In genomic region chr17:43778337-43779144, GRCh38 we compare ENCODE assay signal across 8 cellular contexts. TPM values are rescaled to one million over a fixed set of nuclear protein-coding genes. Genes with fewer than 3 reads are reported as not detected.
DNase-seq lines count a peak whose midpoint lies in the region; ATAC-seq and TF ChIP-seq lines count a peak whose summit lies in the region.

TSS of gene DUSP3 (minus strand) at chr17:43778977. CDS start at chr17:43778924, 53 bp downstream.

- peak within 1 kb of the TSS; percentile 97 for H3K27ac Mint-ChIP-seq in Caco-2 (ENCODE audit: unreplicated experiment)
- peak within 1 kb of the TSS in 1 of 2 donors; percentile 82 for H3K27ac Mint-ChIP-seq in natural killer cell
- H3K27ac Mint-ChIP-seq in stimulated activated naive B cell treated with anti-CD40 and anti-IgM and Interleukin-4, amounts not matched to agents 10 μg/mL and 1 μg/mL and 100 μg/mL, for 72 hours: peak within 1 kb of the TSS; percentile 94

- CTCF ChIA-PET in Caco-2 (lab: Charles Lee): interaction anchor here (0.9 to 1.2 kb wide), 4 partner anchors 12 to 99 kb away, joined by 3 to 15 read pairs (median 4); no protein-coding TSS in a partner anchor
- CTCF ChIA-PET in RWPE1 (lab: Yijun Ruan, JAX): interaction anchor here (0.6 kb wide), 2 partner anchors 152 to 201 kb away, joined by 3 to 5 read pairs; no protein-coding TSS in a partner anchor

- DNase-seq in Caco-2 (peak; percentile 98), RWPE1 (ENCODE audit: low spot score) (peak; percentile 91), activated gamma-delta T cell treated with Interleukin-2 at 50 U/mL for 16 hours (peak; percentile 63), fibroblast of the aortic adventitia (ENCODE audit: low read depth) (peak; percentile 89), natural killer cell (peak; percentile 73)
- DNase-seq in stimulated activated naive B cell treated with anti-CD40 and anti-IgM and Interleukin-4, amounts not matched to agents 10 μg/mL and 1 μg/mL and 100 μg/mL, for 72 hours: peak; percentile 71

- POLR2A ChIA-PET in Caco-2 (lab: Charles Lee): interaction anchor here (0.6 to 1.8 kb wide), 15 partner anchors 9 to 910 kb away, joined by 3 to 20 read pairs (median 4); partner anchors contain the start of gene MPP3
- POLR2A ChIA-PET in RWPE1 (lab: Yijun Ruan, JAX; ENCODE audit: low non-redundant PET): interaction anchor here (0.8 kb wide), 1 partner anchor 53 kb away, joined by 3 read pairs; no protein-coding TSS in a partner anchor

- no peaks in the 10 kb centered on the region for H3K27me3 ChIP-seq in Caco-2 (replicated peaks; ENCODE audit: control insufficient read depth, insufficient read depth, low read length)

- H3K27me3 Mint-ChIP-seq in Caco-2 (ENCODE audit: insufficient read depth, unreplicated experiment): no peaks in the 10 kb centered on the region
- H3K27me3 Mint-ChIP-seq in natural killer cell (ENCODE audit: low read depth in 2 of 2): peaks cover 29 to 36% of the 10 kb centered on the region in 2 donors
- H3K27me3 Mint-ChIP-seq in stimulated activated naive B cell treated with anti-CD40 and anti-IgM and Interleukin-4, amounts not matched to agents 10 μg/mL and 1 μg/mL and 100 μg/mL, for 72 hours: peaks cover 14 to 40% of the 10 kb centered on the region in 2 donors

- peaks cover 29% of the 10 kb centered on the region for H3K4me1 Mint-ChIP-seq in Caco-2 (ENCODE audit: low read depth, unreplicated experiment)
- H3K4me1 Mint-ChIP-seq in natural killer cell: peaks cover under 1 to 26% of the 10 kb centered on the region in 2 donors
- H3K4me1 Mint-ChIP-seq in stimulated activated naive B cell treated with anti-CD40 and anti-IgM and Interleukin-4, amounts not matched to agents 10 μg/mL and 1 μg/mL and 100 μg/mL, for 72 hours: peaks cover 12 to 30% of the 10 kb centered on the region in 2 donors

- ATAC-seq in GM21381 (IDR thresholded peaks at IDR 0.05; ENCODE audit: unreplicated experiment) (peak; percentile 75), natural killer cell (peak; percentile 96 to 97 (median 97))
- ATAC-seq in stimulated activated naive B cell treated with anti-CD40 and anti-IgM and Interleukin-4, amounts not matched to agents 10 μg/mL and 1 μg/mL and 100 μg/mL, for 72 hours (replicated peaks): peak; percentile 93 to 95

- intact Hi-C loops in Caco-2 (cut with micrococcal nuclease; ENCODE audit: unreplicated experiment): loop anchor here (5.0 kb wide), 2 partner anchors 54 to 461 kb away; partner anchors contain the start of gene MPP3
- intact Hi-C loops in natural killer cell (cut with micrococcal nuclease): no loop called here

- peaks cover 28% of the 10 kb centered on the region for H3K4me1 ChIP-seq in Caco-2

- no peak for TF ChIP-seq CTCF in Caco-2 (IDR thresholded peaks at IDR 0.05; ENCODE audit: insufficient read depth in 1 of 2, low read depth in 1 of 2, low read length in 1 of 2, severe bottlenecking in 1 of 2, unreplicated experiment in 1 of 2)
- TF ChIP-seq CTCF in RWPE1 (conservative IDR thresholded peaks at IDR 0.05; ENCODE audit: low read depth): no peak
- TF ChIP-seq CTCF in fibroblast of the aortic adventitia (IDR thresholded peaks at IDR 0.05; ENCODE audit: insufficient read depth, low read length): no peak
- TF ChIP-seq CTCF in natural killer cell (IDR thresholded peaks at IDR 0.05): no peak

- H3K9me3 ChIP-seq in Caco-2: no peaks in the 10 kb centered on the region

- H3K9me3 Mint-ChIP-seq in Caco-2 (ENCODE audit: unreplicated experiment) (no peaks in the 10 kb centered on the region), natural killer cell (no peaks in the 10 kb centered on the region)
- peaks cover 0 to 1% of the 10 kb centered on the region in 2 donors for H3K9me3 Mint-ChIP-seq in stimulated activated naive B cell treated with anti-CD40 and anti-IgM and Interleukin-4, amounts not matched to agents 10 μg/mL and 1 μg/mL and 100 μg/mL, for 72 hours

- TF ChIP-seq RAD21 in Ishikawa (IDR thresholded peaks at IDR 0.05; ENCODE audit: low read depth): no peak

- H3K4me3 Mint-ChIP-seq in Caco-2 (ENCODE audit: unreplicated experiment) (peak within 1 kb of the TSS; percentile 77), natural killer cell (peak within 1 kb of the TSS; percentile 83)
- peak within 1 kb of the TSS; percentile 90 to 92 for H3K4me3 Mint-ChIP-seq in stimulated activated naive B cell treated with anti-CD40 and anti-IgM and Interleukin-4, amounts not matched to agents 10 μg/mL and 1 μg/mL and 100 μg/mL, for 72 hours

- peak within 1 kb of the TSS; percentile 86 for H3K27ac ChIP-seq in RWPE1

- BruUV-seq in Caco-2 (replicated peaks; lab: Mats Ljungman, UMichigan): no TSS peak

- H3K4me3 ChIP-seq in Caco-2 (ENCODE audit: low read depth, low read length) (peak within 1 kb of the TSS; percentile 98), fibroblast of the aortic adventitia (ENCODE audit: low read depth, low read length) (peak within 1 kb of the TSS; percentile 91)

- H3K36me3 ChIP-seq in Caco-2 (ENCODE audit: control insufficient read depth, insufficient read depth, low read length): peaks cover 5% of the 10 kb centered on the region; the same call in 1 of the 2 replicates

- TF ChIP-seq EP300 in Ishikawa (IDR thresholded peaks at IDR 0.05; ENCODE audit: borderline replicate concordance): peak; percentile 25; the same call in 1 of the 2 replicates

- H3K36me3 Mint-ChIP-seq in Caco-2 (ENCODE audit: insufficient read depth, unreplicated experiment) (peaks cover 47% of the 10 kb centered on the region), natural killer cell (no peaks in the 10 kb centered on the region)
- peaks cover 8 to 22% of the 10 kb centered on the region in 2 donors for H3K36me3 Mint-ChIP-seq in stimulated activated naive B cell treated with anti-CD40 and anti-IgM and Interleukin-4, amounts not matched to agents 10 μg/mL and 1 μg/mL and 100 μg/mL, for 72 hours

TF ChIP-seq in Ishikawa, 13 proteins besides CTCF, POLR2A, EP300 and RAD21:
- TF ChIP-seq CREB1 (IDR thresholded peaks at IDR 0.05; ENCODE audit: low read depth): peak; percentile 85
- TF ChIP-seq TCF12 (IDR thresholded peaks at IDR 0.05; ENCODE audit: low read depth): no peak; the same call in 1 of the 2 replicates
- TF ChIP-seq YY1 (IDR thresholded peaks at IDR 0.05; ENCODE audit: low read depth): peak; percentile 82
- no peak for TF ChIP-seq NFIC (IDR thresholded peaks at IDR 0.05)
- peak; percentile 62 for TF ChIP-seq TAF1 (IDR thresholded peaks at IDR 0.05; ENCODE audit: low read depth)
- no peak for TF ChIP-seq FOXM1 (IDR thresholded peaks at IDR 0.05; ENCODE audit: borderline replicate concordance, low read depth)
- peak; percentile 93 for TF ChIP-seq TEAD4 (IDR thresholded peaks at IDR 0.05)
- TF ChIP-seq USF1 (IDR thresholded peaks at IDR 0.05): peak; percentile 97
- no peak; the same call in 1 of the 2 replicates for TF ChIP-seq ZBTB7A (IDR thresholded peaks at IDR 0.05; ENCODE audit: low read depth)
- TF ChIP-seq EGR1 (IDR thresholded peaks at IDR 0.05): no peak
- TF ChIP-seq, protein P1, sequence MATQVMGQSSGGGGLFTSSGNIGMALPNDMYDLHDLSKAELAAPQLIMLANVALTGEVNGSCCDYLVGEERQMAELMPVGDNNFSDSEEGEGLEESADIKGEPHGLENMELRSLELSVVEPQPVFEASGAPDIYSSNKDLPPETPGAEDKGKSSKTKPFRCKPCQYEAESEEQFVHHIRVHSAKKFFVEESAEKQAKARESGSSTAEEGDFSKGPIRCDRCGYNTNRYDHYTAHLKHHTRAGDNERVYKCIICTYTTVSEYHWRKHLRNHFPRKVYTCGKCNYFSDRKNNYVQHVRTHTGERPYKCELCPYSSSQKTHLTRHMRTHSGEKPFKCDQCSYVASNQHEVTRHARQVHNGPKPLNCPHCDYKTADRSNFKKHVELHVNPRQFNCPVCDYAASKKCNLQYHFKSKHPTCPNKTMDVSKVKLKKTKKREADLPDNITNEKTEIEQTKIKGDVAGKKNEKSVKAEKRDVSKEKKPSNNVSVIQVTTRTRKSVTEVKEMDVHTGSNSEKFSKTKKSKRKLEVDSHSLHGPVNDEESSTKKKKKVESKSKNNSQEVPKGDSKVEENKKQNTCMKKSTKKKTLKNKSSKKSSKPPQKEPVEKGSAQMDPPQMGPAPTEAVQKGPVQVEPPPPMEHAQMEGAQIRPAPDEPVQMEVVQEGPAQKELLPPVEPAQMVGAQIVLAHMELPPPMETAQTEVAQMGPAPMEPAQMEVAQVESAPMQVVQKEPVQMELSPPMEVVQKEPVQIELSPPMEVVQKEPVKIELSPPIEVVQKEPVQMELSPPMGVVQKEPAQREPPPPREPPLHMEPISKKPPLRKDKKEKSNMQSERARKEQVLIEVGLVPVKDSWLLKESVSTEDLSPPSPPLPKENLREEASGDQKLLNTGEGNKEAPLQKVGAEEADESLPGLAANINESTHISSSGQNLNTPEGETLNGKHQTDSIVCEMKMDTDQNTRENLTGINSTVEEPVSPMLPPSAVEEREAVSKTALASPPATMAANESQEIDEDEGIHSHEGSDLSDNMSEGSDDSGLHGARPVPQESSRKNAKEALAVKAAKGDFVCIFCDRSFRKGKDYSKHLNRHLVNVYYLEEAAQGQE (IDR thresholded peaks at IDR 0.05; ENCODE audit: low read depth): no peak
- TF ChIP-seq CEBPB (IDR thresholded peaks at IDR 0.05): no peak
- TF ChIP-seq, protein P2, sequence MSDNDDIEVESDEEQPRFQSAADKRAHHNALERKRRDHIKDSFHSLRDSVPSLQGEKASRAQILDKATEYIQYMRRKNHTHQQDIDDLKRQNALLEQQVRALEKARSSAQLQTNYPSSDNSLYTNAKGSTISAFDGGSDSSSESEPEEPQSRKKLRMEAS (IDR thresholded peaks at IDR 0.05): peak; percentile 38; the same call in 1 of the 2 replicates

RNA-seq across cellular contexts. Expression of gene DUSP3, which starts in this region (rescaled TPM):
- total RNA-seq in Caco-2 (2022): 78.8 and 86.3 TPM in 2 replicates
- total RNA-seq in fibroblast of the aortic adventitia (ENCODE audit: low replicate concordance): 29.9 and 37.5 TPM in 2 replicates
- 10 to 100 TPM in 2 of 3 donors, 1 to 10 TPM in 1; 6.3 to 15.9 (median 12.9) TPM for total RNA-seq in natural killer cell

Comparison
In these comparisons a context has a peak if more than half of its experiments do, and no peak if none do; other contexts are left out.
1. Peak in every context shown above with its lines: DNase-seq, ATAC-seq, H3K4me3 ChIP-seq and H3K27ac ChIP-seq.